In the genomic region with DNA sequence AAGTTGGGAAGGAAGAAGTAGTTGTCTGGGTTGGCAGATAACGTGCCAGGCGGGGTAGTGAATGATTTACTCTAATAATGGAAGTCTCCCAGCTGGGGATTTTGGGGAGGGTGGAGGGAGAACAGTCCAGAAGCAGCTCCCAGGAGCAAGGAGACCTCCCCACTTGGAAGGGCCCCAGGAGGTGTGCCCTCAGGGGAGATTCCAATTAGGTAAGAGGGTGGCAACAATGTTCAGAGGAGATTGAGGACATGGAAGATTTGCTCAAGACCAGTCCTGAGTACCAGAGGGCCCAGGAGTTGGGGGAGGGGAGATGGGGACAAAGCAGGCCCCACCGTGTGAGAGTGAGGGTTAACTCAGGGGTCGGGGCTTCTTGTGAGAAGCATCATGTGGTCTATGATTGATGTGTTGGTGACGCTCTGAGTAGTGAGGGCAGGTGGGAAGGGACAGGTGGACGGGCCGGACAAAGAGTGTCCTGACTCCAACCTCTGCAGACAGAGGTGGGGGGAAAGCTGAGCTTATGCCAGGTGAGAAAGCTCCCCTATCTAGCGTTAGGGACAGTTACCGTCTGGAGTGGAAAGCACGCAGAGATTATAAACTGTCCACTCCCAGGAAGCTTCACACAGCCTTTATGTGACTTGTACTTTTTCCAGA, we compare ENCODE assay signal across 13 cellular contexts. TPM values are rescaled to one million over a fixed set of nuclear protein-coding genes. Genes with fewer than 3 reads are reported as not detected.
DNase-seq lines count a peak whose midpoint lies in the region; ATAC-seq and TF ChIP-seq lines count a peak whose summit lies in the region.
"Had no signal": no experiment of that assay in that cellular context is flagged by ENCODE, and none has a peak within 500 bp of the region (broad histone marks: within the 10 kb centered on the region; RNA-seq: fewer than 3 reads in every experiment).

No MANE protein-coding gene starts in this region.

- ATAC-seq in body of pancreas: peak; percentile 19
- no peak for ATAC-seq in lung (ENCODE audit: insufficient read depth, low FRiP score)

- H3K9me3 ChIP-seq in body of pancreas (no peaks in the 10 kb centered on the region), lung (ENCODE audit: control insufficient read depth in 2 of 2, insufficient read depth in 1 of 2, low read length in 1 of 2) (no peaks in the 10 kb centered on the region), tibial artery (no peaks in the 10 kb centered on the region)
- H3K9me3 ChIP-seq: HAP-1, SJSA1 had no signal

- 7 to 16% methylated on average over 10 of the region's 10 CpGs for WGBS in body of pancreas, 2 donors
- WGBS in lung, 2 donors: 55 to 72% methylated on average over 10 of the region's 10 CpGs

- no peak overlapping the region for H3K4me3 ChIP-seq in body of pancreas
- no peak overlapping the region for H3K4me3 ChIP-seq in lung
- H3K4me3 ChIP-seq in tibial artery: no peak overlapping the region
- H3K4me3 ChIP-seq: HAP-1, SJSA1 had no signal

- H3K27ac ChIP-seq in body of pancreas (peak overlapping the region; percentile 71 to 97 (median 94)), lung (ENCODE audit: low read depth in 1 of 2, low read length in 1 of 2) (peak overlapping the region in 1 of 2 donors; percentile 57), tibial artery (peak overlapping the region; percentile 28 to 49)
- H3K27ac ChIP-seq: HL-60, SJSA1 had no signal

- intact Hi-C loops in body of pancreas (cut with DNase I): no loop called here
- intact Hi-C loops in tibial artery (cut with DNase I; ENCODE audit: low total_unique reads): loop anchor here (10.0 kb wide), 1 partner anchor 47 kb away; a partner anchor contains a TSS

- no peaks in the 10 kb centered on the region for H3K36me3 ChIP-seq in body of pancreas (replicated peaks in 1 of 2; ENCODE audit: insufficient read depth in 1 of 2, low read depth in 2 of 2)
- H3K36me3 ChIP-seq in lung (ENCODE audit: control insufficient read depth in 2 of 2, insufficient read depth in 2 of 2, low read length in 2 of 2): no peaks in the 10 kb centered on the region
- H3K36me3 ChIP-seq in tibial artery: no peaks in the 10 kb centered on the region
- H3K36me3 ChIP-seq: HAP-1, SJSA1 had no signal

- H3K4me1 ChIP-seq in body of pancreas: peaks cover 82% of the 10 kb centered on the region
- H3K4me1 ChIP-seq in lung (ENCODE audit: control insufficient read depth in 2 of 2, insufficient read depth in 2 of 2, low read length in 2 of 2): peaks cover 0 to 9% of the 10 kb centered on the region in 2 donors
- peaks cover 4 to 38% (median 21%) of the 10 kb centered on the region in 4 donors for H3K4me1 ChIP-seq in tibial artery

- TF ChIP-seq CTCF in body of pancreas (IDR thresholded peaks at IDR 0.05): no peak
- TF ChIP-seq CTCF in lung (IDR thresholded peaks at IDR 0.05; ENCODE audit: control extremely low read depth, extremely low read depth): no peak
- TF ChIP-seq CTCF in tibial artery (IDR thresholded peaks at IDR 0.05): no peak

- peak in 1 of 3 donors; percentile 30 for TF ChIP-seq POLR2A in body of pancreas (IDR thresholded peaks at IDR 0.05)

- H3K27me3 ChIP-seq in body of pancreas: no peaks in the 10 kb centered on the region
- H3K27me3 ChIP-seq in lung (ENCODE audit: control insufficient read depth, insufficient read depth): no peaks in the 10 kb centered on the region
- no peaks in the 10 kb centered on the region for H3K27me3 ChIP-seq in tibial artery
- H3K27me3 ChIP-seq: SJSA1 had no signal

- DNase-seq in NCI-H2081 (lab: John Stamatoyannopoulos, UW) (peak; percentile 3 to 9), NCI-H2081 treated with DMSO at 0.1 percent for 48 hours (lab: John Stamatoyannopoulos, UW) (no peak), body of pancreas (peak; percentile 81 to 89 (median 86)), lung (ENCODE audit: low spot score) (peak; percentile 62), tibial artery (no peak), NCI-H82 (lab: John Stamatoyannopoulos, UW) (no peak), NCI-H446 (lab: John Stamatoyannopoulos, UW) (no peak)
- DNase-seq in stimulated activated CD4-positive, alpha-beta T cell treated with anti-CD3 and anti-CD28 coated beads, Interleukin-2, amount 100 ng/mL, for 48 hours: no peak

RNA-seq across cellular contexts. Expression of a gene that starts 3.5 kb away (rescaled TPM):
- total RNA-seq in body of pancreas (100 to 1,000 TPM; 266 to 305 TPM), lung (100 to 1,000 TPM; 145 to 240 TPM)
- polyA plus RNA-seq in lung: 100 to 1,000 TPM; 255 to 259 TPM
- total RNA-seq: SJSA1 had no signal

RNA-seq across cellular contexts. Expression of a gene that starts 11.7 kb away (rescaled TPM):
- total RNA-seq in body of pancreas (100 to 1,000 TPM in 1 of 2 donors, 10 to 100 TPM in 1; 54.2 to 105 TPM), lung (100 to 1,000 TPM in 1 of 2 donors, 10 to 100 TPM in 1; 12.4 to 124 TPM)
- polyA plus RNA-seq in lung: 100 to 1,000 TPM in 1 of 2 donors, 10 to 100 TPM in 1; 80.9 to 166 TPM
- total RNA-seq: A172, SJSA1 had no signal

RNA-seq across cellular contexts. Expression of a gene that starts 36.1 kb away (rescaled TPM):
- total RNA-seq in body of pancreas (1 to 10 TPM in 1 of 2 donors, not detected in 1; 2.6 TPM), lung (10 to 100 TPM; 32.0 to 91.8 TPM)
- polyA plus RNA-seq in lung: 100 to 1,000 TPM; 170 to 687 TPM
- total RNA-seq: SJSA1 had no signal

RNA-seq across cellular contexts. Expression of a gene that starts 43.9 kb away (rescaled TPM):
- total RNA-seq in body of pancreas: not detected
- total RNA-seq in lung: 1 to 10 TPM; 1.3 to 1.7 TPM
- polyA plus RNA-seq in lung: 1 to 10 TPM in 1 of 2 donors, not detected in 1; 1.4 TPM
- total RNA-seq: mesenteric fat pad had no signal

RNA-seq across cellular contexts. Expression of a gene that starts 47.8 kb away (rescaled TPM):
- total RNA-seq in body of pancreas (10 to 100 TPM in 1 of 2 donors, 1 to 10 TPM in 1; 8.2 to 22.3 TPM), lung (10 to 100 TPM; 22.0 to 53.2 TPM)
- 100 to 1,000 TPM in 1 of 2 donors, 10 to 100 TPM in 1; 54.2 to 107 TPM for polyA plus RNA-seq in lung

Comparison
In these comparisons a context has a peak if more than half of its experiments do, and no peak if none do; other contexts are left out.
1. DNase-seq: peak in NCI-H2081 (2 of 2), body of pancreas (4 of 4) and lung (single experiment); none in NCI-H2081 treated with DMSO at 0.1 percent for 48 hours (single experiment), tibial artery (0 of 2), NCI-H82 (single experiment), stimulated activated CD4-positive, alpha-beta T cell treated with anti-CD3 and anti-CD28 coated beads, Interleukin-2, amount 100 ng/mL, for 48 hours (0 of 2) and NCI-H446 (0 of 2).
2. RNA of a gene that starts 36.1 kb away (total RNA-seq): 32.0 to 91.8 TPM in lung; 2.6 TPM in body of pancreas; every median in the first group is over 4 times any median in the second.